Comparison of ENCODE assay signal across 8 cellular contexts in genomic region chr19:38792250-38793111, GRCh38. TPM values are rescaled to one million over a fixed set of nuclear protein-coding genes. Genes with fewer than 3 reads are reported as not detected.
DNase-seq lines count a peak whose midpoint lies in the region; ATAC-seq, FAIRE-seq and TF ChIP-seq lines count a peak whose summit lies in the region.

No MANE protein-coding gene starts in this region.

- H3K27ac ChIP-seq in cardiac muscle cell = no peak overlapping the region

- no peaks in the 10 kb centered on the region for H3K36me3 ChIP-seq in cardiac muscle cell

- TF ChIP-seq CTCF in cardiac muscle cell (IDR thresholded peaks at IDR 0.05; ENCODE audit: low read depth, low read length) = peak; percentile 47

- H3K4me1 ChIP-seq in cardiac muscle cell (ENCODE audit: low read depth) = no peaks in the 10 kb centered on the region

- no peaks in the 10 kb centered on the region for H3K27me3 ChIP-seq in cardiac muscle cell

- H3K4me3 ChIP-seq in cardiac muscle cell = no peak overlapping the region

- no peak for TF ChIP-seq POLR2A in GM12891 (IDR thresholded peaks at IDR 0.05; ENCODE audit: low read depth, low read length)

- FAIRE-seq in GM12891 (lab: Jason Lieb, UNC) = peak; percentile 85

- DNase-seq in GM12891 (ENCODE audit: insufficient read length, low spot score) = no peak
- peak; percentile 12 for DNase-seq in activated T-helper 1 cell treated with Interleukin-2 at 50 U/mL for 16 hours (ENCODE audit: low read depth)
- DNase-seq in cardiac muscle cell (ENCODE audit: low read depth in 1 of 2, low spot score in 1 of 2) = peak in 1 of 2 donors; percentile 64
- peak in 2 of 3 donors; percentile 24 to 26 for DNase-seq in stimulated activated CD4-positive, alpha-beta T cell treated with anti-CD3 and anti-CD28 coated beads, Interleukin-12 subunit alpha, Interleukin-12 subunit beta, amount 100 ng/mL, for 48 hours (ENCODE audit: low read depth in 2 of 3, low spot score in 1 of 3)

- no peaks in the 10 kb centered on the region for H3K9me3 ChIP-seq in cardiac muscle cell (ENCODE audit: low read depth)

- no peak for ATAC-seq in GM21786 (IDR thresholded peaks at IDR 0.05; ENCODE audit: unreplicated experiment)
- no peak for ATAC-seq in GM21515 (IDR thresholded peaks at IDR 0.05; ENCODE audit: unreplicated experiment)
- ATAC-seq in GM18502 (IDR thresholded peaks at IDR 0.05; ENCODE audit: poor library complexity, unreplicated experiment) = no peak
- no peak for ATAC-seq in HG03469 (IDR thresholded peaks at IDR 0.05; ENCODE audit: unreplicated experiment)

TF ChIP-seq in GM12891, 5 proteins besides CTCF, POLR2A, EP300 and RAD21:
- TF ChIP-seq POU2F2 (IDR thresholded peaks at IDR 0.05; ENCODE audit: low read depth, low read length) (no peak), POLR2AphosphoS5 (IDR thresholded peaks at IDR 0.05; ENCODE audit: low read depth, low read length) (no peak), PAX5 (IDR thresholded peaks at IDR 0.05; ENCODE audit: insufficient read depth, low read length, severe bottlenecking) (no peak), TAF1 (IDR thresholded peaks at IDR 0.05; ENCODE audit: low read depth, low read length) (no peak), SPI1 (IDR thresholded peaks at IDR 0.05; ENCODE audit: low read depth, low read length) (no peak)

RNA-seq across cellular contexts. Expression of gene LGALS7B, which starts 3.5 kb away (rescaled TPM):
- polyA plus RNA-seq in GM12891 (2012; ENCODE audit: low read depth, missing spikeins) = 0.51 TPM
- total RNA-seq in cardiac muscle cell = not detected in 2 replicates
- not detected in 2 replicates for polyA plus RNA-seq in cardiac muscle cell

RNA-seq across cellular contexts. Expression of gene LGALS7, which starts 19.2 kb away (rescaled TPM):
- polyA plus RNA-seq in GM12891 (2012; ENCODE audit: low read depth, missing spikeins) = not detected
- total RNA-seq in cardiac muscle cell = not detected in 2 replicates
- polyA plus RNA-seq in cardiac muscle cell = not detected in 2 replicates

RNA-seq across cellular contexts. Expression of gene LGALS4, which starts 20.3 kb away (rescaled TPM):
- polyA plus RNA-seq in GM12891 (2012; ENCODE audit: low read depth, missing spikeins) = 0.49 TPM
- total RNA-seq in cardiac muscle cell = 0.46 and 1.0 TPM in 2 replicates
- polyA plus RNA-seq in cardiac muscle cell = 0.50 and 2.0 TPM in 2 replicates

RNA-seq across cellular contexts. Expression of gene ECH1, which starts 39.1 kb away (rescaled TPM):
- polyA plus RNA-seq in GM12891 (2012; ENCODE audit: low read depth, missing spikeins) = 276 TPM
- total RNA-seq in cardiac muscle cell = 171 and 180 TPM in 2 replicates
- 360 and 430 TPM in 2 replicates for polyA plus RNA-seq in cardiac muscle cell

RNA-seq across cellular contexts. Expression of gene CAPN12, which starts 48.2 kb away (rescaled TPM):
- 5.3 TPM for polyA plus RNA-seq in GM12891 (2012; ENCODE audit: low read depth, missing spikeins)
- 1.6 and 10.9 TPM in 2 replicates for total RNA-seq in cardiac muscle cell
- 1.3 and 3.4 TPM in 2 replicates for polyA plus RNA-seq in cardiac muscle cell
